21 cellular contexts compared by ENCODE assay signal in the genomic region with DNA sequence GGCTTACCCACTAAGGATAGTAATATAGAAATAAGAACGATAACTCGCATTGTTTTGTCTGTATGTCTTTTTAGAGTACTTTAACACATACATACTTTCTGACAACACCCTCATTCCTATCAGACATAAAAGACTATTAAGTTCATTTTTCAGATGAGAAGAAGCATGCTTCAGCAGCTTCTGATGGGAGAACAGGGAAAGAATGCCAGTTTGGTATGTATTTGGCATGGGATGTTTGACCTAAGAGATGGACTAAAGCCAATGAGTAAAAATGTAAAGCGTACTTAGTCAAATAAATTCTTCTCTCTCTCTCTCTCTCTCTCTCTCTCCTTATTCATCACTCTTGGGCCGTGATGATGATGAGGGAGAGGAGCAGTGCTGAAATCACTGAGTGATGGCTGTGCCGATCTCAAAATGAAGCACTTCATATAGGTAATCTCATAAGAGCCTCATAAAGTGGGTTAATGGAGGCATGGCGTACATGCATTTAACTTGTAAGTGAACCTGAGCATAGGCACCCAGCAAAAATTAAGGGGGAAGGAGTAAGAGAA.
DNase-seq lines count a peak whose midpoint lies in the region; TF ChIP-seq lines count a peak whose summit lies in the region.
"Had no signal": no experiment of that assay in that cellular context is flagged by ENCODE, and none has a peak within 500 bp of the region (broad histone marks: within the 10 kb centered on the region; RNA-seq: fewer than 3 reads in every experiment).

No MANE protein-coding gene starts in this region.

- H3K36me3 ChIP-seq in adipocyte (ENCODE audit: control insufficient read depth, insufficient read depth, low read length, severe bottlenecking) (peaks cover 12% of the 10 kb centered on the region), MM.1S (replicated peaks; ENCODE audit: insufficient read depth, low read length) (no peaks in the 10 kb centered on the region)
- H3K36me3 ChIP-seq: BLaER1 had no signal

- no peaks in the 10 kb centered on the region for H3K79me2 ChIP-seq in MM.1S (ENCODE audit: low read length)

- H3K4me3 ChIP-seq in AG10803 (ENCODE audit: low read length) (no peak overlapping the region), adipocyte (ENCODE audit: low read length) (no peak overlapping the region), MM.1S (ENCODE audit: low read length) (no peak overlapping the region)
- H3K4me3 ChIP-seq: BLaER1, GM23248, K562 had no signal

- H3K36me3 Mint-ChIP-seq in nephron (ENCODE audit: low read depth): peaks cover 8% of the 10 kb centered on the region
- H3K36me3 Mint-ChIP-seq: CD4-positive, CD25-positive, alpha-beta regulatory T cell had no signal

- H3K9me2 ChIP-seq in MM.1S (replicated peaks; ENCODE audit: insufficient read depth, low read length): no peaks in the 10 kb centered on the region

- DNase-seq in AG10803 (ENCODE audit: low read depth) (peak; percentile 77), adipocyte (ENCODE audit: low read depth) (peak; percentile 38), fibroblast of peridontal ligament (ENCODE audit: extremely low read depth) (peak; percentile 28), NOMO-1 treated with dmso at 0.1 percent for 144 hours (lab: John Stamatoyannopoulos, UW; ENCODE audit: unreplicated experiment) (no peak), MM.1S (no peak), NCI-H82 (lab: John Stamatoyannopoulos, UW) (no peak), NCI-H1048 (lab: John Stamatoyannopoulos, UW) (no peak)
- DNase-seq: 8988T; ACHN; CD4-positive, CD25-positive, alpha-beta regulatory T cell; DMS153; DND-41; GM23248; H9; NCI-H2029; NCI-H526 treated with DMSO at 0.1 percent for 48 hours; SHP77 had no signal

- H3K27me3 Mint-ChIP-seq in nephron (ENCODE audit: low read depth): no peaks in the 10 kb centered on the region
- H3K27me3 Mint-ChIP-seq: CD4-positive, CD25-positive, alpha-beta regulatory T cell had no signal

- H3K4me2 ChIP-seq in MM.1S (ENCODE audit: low read depth, low read length): no peak overlapping the region
- H3K4me2 ChIP-seq: BLaER1 had no signal

- peak overlapping the region in 2 of 3 experiments; percentile 18 to 54 for H3K27ac Mint-ChIP-seq in nephron
- H3K27ac Mint-ChIP-seq: CD4-positive, CD25-positive, alpha-beta regulatory T cell; H9 had no signal

- peaks cover 8% of the 10 kb centered on the region for H3K9me3 Mint-ChIP-seq in nephron
- H3K9me3 Mint-ChIP-seq: H9 had no signal

- no peak overlapping the region for H3K27ac ChIP-seq in MM.1S (ENCODE audit: low read length)
- H3K27ac ChIP-seq: BLaER1, GM23248, RWPE1 had no signal

- H3K9me3 ChIP-seq in adipocyte (ENCODE audit: control insufficient read depth, low read length): peaks cover 2% of the 10 kb centered on the region
- no peaks in the 10 kb centered on the region for H3K9me3 ChIP-seq in MM.1S (replicated peaks; ENCODE audit: insufficient read depth, low read length)
- H3K9me3 ChIP-seq: BLaER1 had no signal

- peaks cover 17% of the 10 kb centered on the region for H3K4me1 Mint-ChIP-seq in nephron
- H3K4me1 Mint-ChIP-seq: CD4-positive, CD25-positive, alpha-beta regulatory T cell; H9 had no signal

- no peak for TF ChIP-seq CTCF in AG10803 (conservative IDR thresholded peaks at IDR 0.05; ENCODE audit: low read length)
- no peak for TF ChIP-seq CTCF in nephron (IDR thresholded peaks at IDR 0.05; ENCODE audit: unreplicated experiment in 3 of 3)
- no peak for TF ChIP-seq CTCF in MM.1S (IDR thresholded peaks at IDR 0.05; ENCODE audit: low read length)

- H4K20me1 ChIP-seq in MM.1S (ENCODE audit: insufficient read depth, low read length): no peaks in the 10 kb centered on the region
- H4K20me1 ChIP-seq: BLaER1 had no signal

- no peak overlapping the region for H3K4me3 Mint-ChIP-seq in nephron
- H3K4me3 Mint-ChIP-seq: CD4-positive, CD25-positive, alpha-beta regulatory T cell; H9 had no signal

- no peaks in the 10 kb centered on the region for H3K27me3 ChIP-seq in adipocyte (replicated peaks; ENCODE audit: control insufficient read depth, insufficient read depth, low read length)
- no peaks in the 10 kb centered on the region for H3K27me3 ChIP-seq in MM.1S (replicated peaks; ENCODE audit: insufficient read depth, low read length)
- H3K27me3 ChIP-seq: BLaER1 had no signal

- H2AFZ ChIP-seq in MM.1S (ENCODE audit: low read length): no peak overlapping the region
- H2AFZ ChIP-seq: GM23248 had no signal

- H3K9ac ChIP-seq in adipocyte (ENCODE audit: low read length): no peak overlapping the region
- H3K9ac ChIP-seq in MM.1S (ENCODE audit: low read length): no peak overlapping the region
- H3K9ac ChIP-seq: BLaER1, GM23248 had no signal

- H3K4me1 ChIP-seq in adipocyte (ENCODE audit: control insufficient read depth, insufficient read depth, low read length) (peaks cover 14% of the 10 kb centered on the region), MM.1S (ENCODE audit: low read length) (no peaks in the 10 kb centered on the region)
- H3K4me1 ChIP-seq: BLaER1 had no signal

- H3F3A ChIP-seq in MM.1S (ENCODE audit: insufficient read depth, low read length): no peaks in the 10 kb centered on the region

Comparison
In these comparisons a context has a peak if more than half of its experiments do, and no peak if none do; other contexts are left out.
1. DNase-seq: peak in AG10803 (single experiment), adipocyte (single experiment) and fibroblast of peridontal ligament (single experiment); none in NOMO-1 treated with dmso at 0.1 percent for 144 hours (single experiment), MM.1S (single experiment), NCI-H82 (single experiment) and NCI-H1048 (single experiment).